ENCODE assay signal across 11 cellular contexts in the genomic region with DNA sequence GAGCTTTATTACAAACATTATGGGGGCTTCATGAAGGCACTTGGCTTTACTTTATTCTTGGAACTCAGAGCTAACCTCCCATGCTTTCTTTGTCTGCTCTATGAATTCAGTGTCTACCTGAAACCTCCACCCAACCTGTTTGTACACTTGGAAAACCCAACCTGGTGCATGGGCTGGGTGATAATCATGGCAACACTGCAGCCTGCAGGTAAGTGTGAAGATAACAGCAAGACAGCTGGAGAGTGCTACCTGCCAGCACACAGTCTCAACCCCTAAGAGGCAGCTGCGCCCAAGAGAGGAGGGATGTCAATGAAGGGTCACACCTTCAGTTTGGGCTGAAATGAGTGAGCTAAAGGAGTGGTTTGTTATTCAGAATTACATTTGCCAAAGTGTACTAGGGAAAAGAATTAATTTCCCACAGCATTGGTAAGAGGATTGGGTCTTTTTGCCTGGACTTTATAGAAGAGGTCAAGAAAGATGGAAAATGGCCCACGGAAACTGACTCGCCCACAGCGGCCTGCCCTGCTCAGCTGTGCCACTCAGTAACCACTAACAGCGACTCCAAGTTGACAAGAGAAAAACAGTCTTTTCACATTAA. TPM values are rescaled to one million over a fixed set of nuclear protein-coding genes. Genes with fewer than 3 reads are reported as not detected.
DNase-seq lines count a peak whose midpoint lies in the region; ATAC-seq and TF ChIP-seq lines count a peak whose summit lies in the region.
"Had no signal": no experiment of that assay in that cellular context is flagged by ENCODE, and none has a peak within 500 bp of the region (broad histone marks: within the 10 kb centered on the region; RNA-seq: fewer than 3 reads in every experiment).

No MANE protein-coding gene starts in this region.

- H3K4me3 ChIP-seq in Peyer's patch (no peak overlapping the region), suprapubic skin (no peak overlapping the region)
- H3K4me3 ChIP-seq: SJCRH30 had no signal

- CTCF ChIA-PET in activated CD8-positive, alpha-beta memory T cell treated with anti-CD3 and anti-CD28 coated beads, Interleukin-2, amount 10 ng/mL, durations not matched to agents 7 days and 5 days (lab: Charles Lee) = no interaction called here

- peaks cover 31% of the 10 kb centered on the region for H3K27me3 Mint-ChIP-seq in activated CD8-positive, alpha-beta memory T cell treated with anti-CD3 and anti-CD28 coated beads, Interleukin-2, amount 10 ng/mL, durations not matched to agents 7 days and 5 days

- H3K9me3 Mint-ChIP-seq in activated CD8-positive, alpha-beta memory T cell treated with anti-CD3 and anti-CD28 coated beads, Interleukin-2, amount 10 ng/mL, durations not matched to agents 7 days and 5 days (ENCODE audit: low read depth) = no peaks in the 10 kb centered on the region
- H3K9me3 Mint-ChIP-seq: natural killer cell treated with Interleukin-12 subunit alpha and Interleukin-12 subunit beta and Interleukin-15 and Interleukin-18, amount 100 ng/mL, for 72 hours had no signal

- H3K27me3 ChIP-seq in Peyer's patch = no peaks in the 10 kb centered on the region
- H3K27me3 ChIP-seq in foreskin keratinocyte = no peaks in the 10 kb centered on the region
- peaks cover 10% of the 10 kb centered on the region for H3K27me3 ChIP-seq in suprapubic skin
- H3K27me3 ChIP-seq: SJCRH30 had no signal

- peak; percentile 29 for DNase-seq in SIG-M5 treated with dmso at 0.1 percent for 504 hours (lab: John Stamatoyannopoulos, UW; ENCODE audit: unreplicated experiment)
- DNase-seq in SIG-M5 (lab: John Stamatoyannopoulos, UW) = no peak
- DNase-seq in Peyer's patch = peak in 2 of 3 donors; percentile 51 to 55
- peak; percentile 69 to 85 for DNase-seq in foreskin keratinocyte
- no peak for DNase-seq in suprapubic skin (ENCODE audit: low spot score in 2 of 2)
- no peak for DNase-seq in activated CD8-positive, alpha-beta memory T cell treated with anti-CD3 and anti-CD28 coated beads, Interleukin-2, amount 10 ng/mL, durations not matched to agents 7 days and 5 days
- DNase-seq in HuH-7 (ENCODE audit: low spot score) = no peak
- DNase-seq: erythroblast had no signal

- no peaks in the 10 kb centered on the region for H3K4me1 Mint-ChIP-seq in activated CD8-positive, alpha-beta memory T cell treated with anti-CD3 and anti-CD28 coated beads, Interleukin-2, amount 10 ng/mL, durations not matched to agents 7 days and 5 days

- H3K4me3 Mint-ChIP-seq in activated CD8-positive, alpha-beta memory T cell treated with anti-CD3 and anti-CD28 coated beads, Interleukin-2, amount 10 ng/mL, durations not matched to agents 7 days and 5 days = no peak overlapping the region
- H3K4me3 Mint-ChIP-seq: natural killer cell treated with Interleukin-12 subunit alpha and Interleukin-12 subunit beta and Interleukin-15 and Interleukin-18, amount 100 ng/mL, for 72 hours had no signal

- TF ChIP-seq POLR2A in Peyer's patch (IDR thresholded peaks at IDR 0.05) = no peak
- no peak for TF ChIP-seq POLR2A in suprapubic skin (IDR thresholded peaks at IDR 0.05)

- 82% methylated on average over 5 of the region's 5 CpGs for WGBS in suprapubic skin

- H3K4me1 ChIP-seq in Peyer's patch (peaks cover 0 to 19% (median 0%) of the 10 kb centered on the region in 4 donors), foreskin keratinocyte (peaks cover 10% of the 10 kb centered on the region), suprapubic skin (peaks cover 21% of the 10 kb centered on the region)
- H3K4me1 ChIP-seq: SJCRH30 had no signal

- peak in 4 of 6 experiments; percentile 10 to 70 (median 68) for TF ChIP-seq CTCF in Peyer's patch (IDR thresholded peaks at IDR 0.05)
- peak; percentile 94 for TF ChIP-seq CTCF in foreskin keratinocyte (conservative IDR thresholded peaks at IDR 0.05)
- TF ChIP-seq CTCF in suprapubic skin (IDR thresholded peaks at IDR 0.05) = peak; percentile 16 to 28

- no peak for TF ChIP-seq EP300 in suprapubic skin (IDR thresholded peaks at IDR 0.05)

- ATAC-seq in foreskin keratinocyte = peak; percentile 84
- ATAC-seq in activated CD8-positive, alpha-beta memory T cell treated with anti-CD3 and anti-CD28 coated beads, Interleukin-2, amount 10 ng/mL, durations not matched to agents 7 days and 5 days = no peak
- ATAC-seq in GM19463 (IDR thresholded peaks at IDR 0.05; ENCODE audit: unreplicated experiment) = no peak
- ATAC-seq: natural killer cell treated with Interleukin-12 subunit alpha and Interleukin-12 subunit beta and Interleukin-15 and Interleukin-18, amount 100 ng/mL, for 72 hours had no signal

- no peaks in the 10 kb centered on the region for H3K36me3 Mint-ChIP-seq in activated CD8-positive, alpha-beta memory T cell treated with anti-CD3 and anti-CD28 coated beads, Interleukin-2, amount 10 ng/mL, durations not matched to agents 7 days and 5 days
- H3K36me3 Mint-ChIP-seq: natural killer cell treated with Interleukin-12 subunit alpha and Interleukin-12 subunit beta and Interleukin-15 and Interleukin-18, amount 100 ng/mL, for 72 hours had no signal

- H3K27ac Mint-ChIP-seq in activated CD8-positive, alpha-beta memory T cell treated with anti-CD3 and anti-CD28 coated beads, Interleukin-2, amount 10 ng/mL, durations not matched to agents 7 days and 5 days = no peak overlapping the region
- H3K27ac Mint-ChIP-seq: natural killer cell treated with Interleukin-12 subunit alpha and Interleukin-12 subunit beta and Interleukin-15 and Interleukin-18, amount 100 ng/mL, for 72 hours had no signal

- H3K27ac ChIP-seq in Peyer's patch (no peak overlapping the region), foreskin keratinocyte (peak overlapping the region; percentile 5), suprapubic skin (peak overlapping the region; percentile 63)
- H3K27ac ChIP-seq: SJCRH30 had no signal

- H3K36me3 ChIP-seq in Peyer's patch = no peaks in the 10 kb centered on the region
- H3K36me3 ChIP-seq in suprapubic skin = no peaks in the 10 kb centered on the region
- H3K36me3 ChIP-seq: SJCRH30 had no signal

- H3K9me3 ChIP-seq in Peyer's patch = no peaks in the 10 kb centered on the region
- H3K9me3 ChIP-seq in suprapubic skin = no peaks in the 10 kb centered on the region
- H3K9me3 ChIP-seq: SJCRH30 had no signal

RNA-seq across cellular contexts. Expression of gene FOXQ1, which starts 24.4 kb away (rescaled TPM):
- not detected for total RNA-seq in Peyer's patch
- 2.8 and 4.5 TPM in 2 replicates for total RNA-seq in foreskin keratinocyte
- polyA plus RNA-seq in foreskin keratinocyte = 2.6 and 4.4 TPM in 2 replicates
- total RNA-seq in suprapubic skin = 100 to 1,000 TPM in 1 of 4 donors, 10 to 100 TPM in 3; 45.4 to 101 (median 80.0) TPM
- not detected for total RNA-seq in activated CD8-positive, alpha-beta memory T cell treated with anti-CD3 and anti-CD28 coated beads, Interleukin-2, amount 10 ng/mL, durations not matched to agents 7 days and 5 days
- total RNA-seq: natural killer cell treated with Interleukin-12 subunit alpha and Interleukin-12 subunit beta and Interleukin-15 and Interleukin-18, amount 100 ng/mL, for 72 hours; SJCRH30 had no signal

RNA-seq across cellular contexts. Expression of gene FOXF2, which starts 53.0 kb away (rescaled TPM):
- total RNA-seq in Peyer's patch = 10 to 100 TPM in 1 of 4 donors, 1 to 10 TPM in 3; 4.0 to 14.0 (median 8.0) TPM
- total RNA-seq in foreskin keratinocyte = 0.11 and 0.14 TPM in 2 replicates
- 0.10 and 0.22 TPM in 2 replicates for polyA plus RNA-seq in foreskin keratinocyte
- 1 to 10 TPM in 2 of 4 donors, under 1 TPM in 2; 0.25 to 3.0 (median 0.99) TPM for total RNA-seq in suprapubic skin
- total RNA-seq in activated CD8-positive, alpha-beta memory T cell treated with anti-CD3 and anti-CD28 coated beads, Interleukin-2, amount 10 ng/mL, durations not matched to agents 7 days and 5 days = not detected
- total RNA-seq: natural killer cell treated with Interleukin-12 subunit alpha and Interleukin-12 subunit beta and Interleukin-15 and Interleukin-18, amount 100 ng/mL, for 72 hours had no signal

Comparison
In these comparisons a context has a peak if more than half of its experiments do, and no peak if none do; other contexts are left out.
1. DNase-seq: peak in SIG-M5 treated with dmso at 0.1 percent for 504 hours (single experiment), Peyer's patch (2 of 3) and foreskin keratinocyte (2 of 2); none in SIG-M5 (single experiment), suprapubic skin (0 of 2), activated CD8-positive, alpha-beta memory T cell treated with anti-CD3 and anti-CD28 coated beads, Interleukin-2, amount 10 ng/mL, durations not matched to agents 7 days and 5 days (single experiment) and HuH-7 (single experiment).
2. H3K27ac ChIP-seq: peak in foreskin keratinocyte (single experiment) and suprapubic skin (single experiment); none in Peyer's patch (0 of 4).
3. CTCF ChIP-seq: peak in every context shown above with its lines; median percentile 94 in foreskin keratinocyte; 68 in Peyer's patch; 22 in suprapubic skin.